8 cellular contexts compared by ENCODE assay signal in genomic region chr4:6909970-6910339, GRCh38. TPM values are rescaled to one million over a fixed set of nuclear protein-coding genes. Genes with fewer than 3 reads are reported as not detected.
DNase-seq lines count a peak whose midpoint lies in the region; ATAC-seq and TF ChIP-seq lines count a peak whose summit lies in the region.

No MANE protein-coding gene starts in this region.

- peak in 2 of 3 experiments; percentile 54 to 71 for DNase-seq in NCI-H1417 (lab: John Stamatoyannopoulos, UW)
- DNase-seq in NCI-H1417 treated with DMSO at 0.1 percent for 48 hours (lab: John Stamatoyannopoulos, UW), result no peak
- DNase-seq in PC-9, result no peak
- DNase-seq in colonic mucosa, result peak; percentile 45
- DNase-seq in mucosa of descending colon, result peak in 2 of 3 donors; percentile 70 to 76
- DNase-seq in type B pancreatic cell (ENCODE audit: extremely low spot score, unreplicated experiment), result no peak
- DNase-seq in NCI-H1694 treated with DMSO at 0.1 percent for 48 hours (lab: John Stamatoyannopoulos, UW), result no peak

- H3K27me3 ChIP-seq in PC-9 (ENCODE audit: insufficient read depth, low read depth) (no peaks in the 10 kb centered on the region), colonic mucosa (no peaks in the 10 kb centered on the region)

- H3K27ac ChIP-seq in PC-9 (no peak overlapping the region), colonic mucosa (peak overlapping the region; percentile 47)

- peak overlapping the region; percentile 96 for H3K4me3 Mint-ChIP-seq in type B pancreatic cell

- H3K4me2 ChIP-seq in PC-9, result peak overlapping the region; percentile 98

- no peaks in the 10 kb centered on the region for H3K9me3 Mint-ChIP-seq in type B pancreatic cell

- peaks cover 27% of the 10 kb centered on the region for H3K4me1 Mint-ChIP-seq in type B pancreatic cell (ENCODE audit: unreplicated experiment)

- H3K4me1 ChIP-seq in PC-9 (replicated peaks; ENCODE audit: insufficient read depth) (peaks cover 14% of the 10 kb centered on the region; the same call in 1 of the 2 replicates), colonic mucosa (peaks cover 4% of the 10 kb centered on the region), mucosa of descending colon (ENCODE audit: low read depth) (peaks cover 24% of the 10 kb centered on the region)

- no peaks in the 10 kb centered on the region for H3F3A ChIP-seq in PC-9 (ENCODE audit: insufficient read depth, low read depth)

- H4K20me1 ChIP-seq in PC-9 (ENCODE audit: insufficient read depth), result no peaks in the 10 kb centered on the region

- no peaks in the 10 kb centered on the region for H3K9me2 ChIP-seq in PC-9 (ENCODE audit: insufficient read depth)

- peaks cover 25% of the 10 kb centered on the region for H3K79me2 ChIP-seq in PC-9 (ENCODE audit: low read depth)

- TF ChIP-seq CTCF in PC-9 (conservative IDR thresholded peaks at IDR 0.05) (no peak), colonic mucosa (IDR thresholded peaks at IDR 0.05) (no peak), mucosa of descending colon (IDR thresholded peaks at IDR 0.05) (no peak), type B pancreatic cell (conservative IDR thresholded peaks at IDR 0.05) (no peak)

- H3K36me3 ChIP-seq in PC-9 (ENCODE audit: low read depth) (no peaks in the 10 kb centered on the region), colonic mucosa (no peaks in the 10 kb centered on the region), mucosa of descending colon (ENCODE audit: low read depth) (no peaks in the 10 kb centered on the region)

- POLR2A ChIA-PET in PC-9 (lab: Charles Lee; ENCODE audit: unreplicated experiment), result no interaction called here

- intact Hi-C loops in PC-9 (cut with micrococcal nuclease; ENCODE audit: unreplicated experiment) (loop anchor here (1.0 to 2.0 kb wide), 4 partner anchors 45 to 161 kb away; partner anchors contain the start of gene TADA2B), colonic mucosa (cut with DNase I) (loop anchor here (5.0 kb wide), 1 partner anchor 77 kb away; no protein-coding TSS in a partner anchor), mucosa of descending colon (cut with DNase I, micrococcal nuclease) (loop anchor here (10.0 kb wide), 2 partner anchors 65 to 75 kb away; no protein-coding TSS in a partner anchor)

- H3K9ac ChIP-seq in colonic mucosa (ENCODE audit: low read depth in 2 of 2, low read length in 2 of 2), result peak overlapping the region; percentile 80 to 98

- peak overlapping the region; percentile 90 for H3K27ac Mint-ChIP-seq in type B pancreatic cell

- CTCF ChIA-PET in PC-9 (lab: Charles Lee), result interaction anchor here (0.6 kb wide), 1 partner anchor 215 kb away, joined by 4 read pairs; no protein-coding TSS in a partner anchor

- H2AFZ ChIP-seq in PC-9, result no peak overlapping the region

- peaks cover 12% of the 10 kb centered on the region for H3K27me3 Mint-ChIP-seq in type B pancreatic cell

- no TSS peak for BruUV-seq in PC-9 (replicated peaks; lab: Mats Ljungman, UMichigan)

- H3K9me3 ChIP-seq in PC-9 (ENCODE audit: insufficient read depth, low read depth), result no peaks in the 10 kb centered on the region
- no peaks in the 10 kb centered on the region for H3K9me3 ChIP-seq in colonic mucosa
- H3K9me3 ChIP-seq in mucosa of descending colon, result no peaks in the 10 kb centered on the region

- ATAC-seq in HG02623 (IDR thresholded peaks at IDR 0.05; ENCODE audit: unreplicated experiment) (peak; percentile 33), mucosa of descending colon (peak; percentile 49)

- peak overlapping the region; percentile 78 for H3K4me3 ChIP-seq in PC-9
- H3K4me3 ChIP-seq in colonic mucosa, result peak overlapping the region; percentile 48
- H3K4me3 ChIP-seq in mucosa of descending colon, result peak overlapping the region; percentile 74

- H3K36me3 Mint-ChIP-seq in type B pancreatic cell, result no peaks in the 10 kb centered on the region

RNA-seq across cellular contexts. Expression of gene TBC1D14, which starts 0.3 kb away (rescaled TPM):
- total RNA-seq in PC-9 (2021) (41.6 and 46.2 TPM in 2 replicates), colonic mucosa (10 to 100 TPM; 43.2 to 46.6 TPM), mucosa of descending colon (10 to 100 TPM; 51.8 to 70.8 (median 56.2) TPM), type B pancreatic cell (ENCODE audit: low replicate concordance) (55.9 and 56.9 TPM in 2 replicates)

Comparison
In these comparisons a context has a peak if more than half of its experiments do, and no peak if none do; other contexts are left out.
1. DNase-seq: peak in NCI-H1417 (2 of 3), colonic mucosa (single experiment) and mucosa of descending colon (2 of 3); none in NCI-H1417 treated with DMSO at 0.1 percent for 48 hours (single experiment), PC-9 (0 of 2), type B pancreatic cell (single experiment) and NCI-H1694 treated with DMSO at 0.1 percent for 48 hours (single experiment).
2. Peak in every context shown above with its lines, with median percentiles within 50 percentile points of each other: H3K4me3 ChIP-seq.